ENCODE assay signal across 9 cellular contexts in the genomic region with DNA sequence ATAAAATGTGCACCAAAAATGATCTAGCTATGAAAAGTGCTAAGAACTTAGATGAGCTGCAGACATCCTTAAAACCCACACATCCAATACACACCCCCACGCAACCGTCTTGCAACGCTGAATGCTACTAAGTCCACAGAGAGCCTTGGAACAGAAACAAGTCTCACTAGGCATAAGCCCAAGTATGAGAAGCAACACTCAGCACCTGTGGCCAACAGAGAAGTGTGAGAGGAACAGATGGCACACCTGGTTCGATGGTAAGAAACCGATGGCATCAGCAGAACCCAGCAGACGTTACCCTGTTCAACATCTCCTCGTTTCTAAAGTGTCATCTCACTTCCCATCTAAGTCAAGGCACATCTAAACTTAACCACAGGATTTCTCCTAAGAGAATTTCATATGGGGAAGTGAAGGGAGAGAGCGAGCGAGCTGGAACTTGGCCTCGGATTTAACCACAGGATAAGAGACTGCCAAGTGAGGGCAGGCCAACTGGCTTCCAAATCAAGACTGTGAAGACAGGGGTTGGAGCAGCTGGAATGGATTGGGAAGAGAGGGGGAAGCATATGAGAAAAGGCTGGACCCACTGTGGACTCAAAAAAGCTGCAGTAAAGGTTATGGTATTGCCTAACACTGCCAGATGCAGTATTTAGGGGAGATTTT. TPM values are rescaled to one million over a fixed set of nuclear protein-coding genes. Genes with fewer than 3 reads are reported as not detected.
DNase-seq lines count a peak whose midpoint lies in the region; ATAC-seq, FAIRE-seq and TF ChIP-seq lines count a peak whose summit lies in the region.
"Had no signal": no experiment of that assay in that cellular context is flagged by ENCODE, and none has a peak within 500 bp of the region (broad histone marks: within the 10 kb centered on the region; RNA-seq: fewer than 3 reads in every experiment).

No MANE protein-coding gene starts in this region.

- TF ChIP-seq POLR2A in GM12878 (IDR thresholded peaks at IDR 0.05; ENCODE audit: low read depth, low read length) = no peak

- DNase-seq in KBM-7 = peak; percentile 61
- no peak for DNase-seq in GM12878 (ENCODE audit: low read depth, low spot score)
- no peak for DNase-seq in keratinocyte (ENCODE audit: low read depth, low spot score)
- peak; percentile 87 for DNase-seq in stromal cell of bone marrow (ENCODE audit: low read depth)
- no peak for DNase-seq in activated CD4-positive, alpha-beta T cell treated with anti-CD3 and anti-CD28 coated beads, Interleukin-2, amount 10 ng/mL, durations not matched to agents 24 days and 14 days
- no peak for DNase-seq in GM23338 (ENCODE audit: low spot score)
- no peak for DNase-seq in NCI-H1105 treated with DMSO at 0.1 percent for 48 hours (lab: John Stamatoyannopoulos, UW)

- no peak for TF ChIP-seq RAD21 in GM12878 (IDR thresholded peaks at IDR 0.05; ENCODE audit: insufficient read depth, low read depth, low read length)

- TF ChIP-seq CTCF in GM12878 (IDR thresholded peaks at IDR 0.05 in 2 of 3, conservative IDR thresholded peaks at IDR 0.05 in 1 of 3; ENCODE audit: control insufficient read depth in 2 of 3, extremely low read depth in 1 of 3, insufficient read depth in 1 of 3, low read depth in 3 of 3, low read length in 3 of 3) (no peak), keratinocyte (optimal IDR thresholded peaks at IDR 0.05 in 1 of 3, IDR thresholded peaks at IDR 0.05 in 1 of 3, conservative IDR thresholded peaks at IDR 0.05 in 1 of 3; ENCODE audit: extremely low read depth in 1 of 3, insufficient read depth in 2 of 3, low read length in 3 of 3) (no peak), GM23338 (conservative IDR thresholded peaks at IDR 0.05; ENCODE audit: low read depth in 2 of 2) (no peak)

- BruUV-seq in GM12878 (replicated peaks; lab: Mats Ljungman, UMichigan) = no TSS peak

- no peak overlapping the region for H3K4me2 ChIP-seq in GM12878 (ENCODE audit: control insufficient read depth, insufficient read depth)
- peak overlapping the region; percentile 3 for H3K4me2 ChIP-seq in keratinocyte (ENCODE audit: control insufficient read depth, extremely low read depth, insufficient read depth, low read depth, low read length)
- H3K4me2 ChIP-seq in GM23338 = no peak overlapping the region

- no peak overlapping the region for H3K4me3 ChIP-seq in GM12878
- no peak overlapping the region for H3K4me3 ChIP-seq in keratinocyte (ENCODE audit: control insufficient read depth in 2 of 3, extremely low read depth in 1 of 3, insufficient read depth in 2 of 3, low read depth in 1 of 3, low read length in 3 of 3)
- H3K4me3 ChIP-seq in GM23338 = no peak overlapping the region

- CTCF ChIA-PET in GM12878 (lab: Yijun Ruan, JAX) = no interaction called here

- no peaks in the 10 kb centered on the region for H3K79me2 ChIP-seq in GM12878 (ENCODE audit: control insufficient read depth, insufficient read depth, low read length)
- H3K79me2 ChIP-seq in keratinocyte (ENCODE audit: control insufficient read depth, insufficient read depth, low read length) = no peaks in the 10 kb centered on the region
- no peaks in the 10 kb centered on the region for H3K79me2 ChIP-seq in GM23338 (replicated peaks; ENCODE audit: insufficient read depth)

- no peak overlapping the region for H3K9ac ChIP-seq in GM12878 (ENCODE audit: control insufficient read depth, insufficient read depth, low read length)
- H3K9ac ChIP-seq in keratinocyte (ENCODE audit: control insufficient read depth, extremely low read depth, insufficient read depth, low read length) = no peak overlapping the region

- POLR2A ChIA-PET in GM12878 (lab: Charles Lee) = no interaction called here

- no peaks in the 10 kb centered on the region for H3K9me2 ChIP-seq in GM23338 (ENCODE audit: insufficient read depth)

- RAD21 ChIA-PET in GM12878 (lab: Charles Lee; ENCODE audit: unreplicated experiment) = no interaction called here

- 77% methylated on average over 10 of the region's 10 CpGs for WGBS in GM12878 (ENCODE audit: insufficient coverage, insufficient replicate concordance, low lambda C conversion rate, missing lambda C conversion rate)

- in situ Hi-C loops in KBM-7 (cut with MboI; ENCODE audit: low pct_unique_long_range_greater_than_20kb, low sequenced_read_pairs) = no loop called here
- in situ Hi-C loops in GM12878 (cut with MboI) = no loop called here

- no peaks in the 10 kb centered on the region for H3K9me3 Mint-ChIP-seq in activated CD4-positive, alpha-beta T cell treated with anti-CD3 and anti-CD28 coated beads, Interleukin-2, amount 10 ng/mL, durations not matched to agents 24 days and 14 days
- H3K9me3 Mint-ChIP-seq in GM23338 = no peaks in the 10 kb centered on the region

- H3K27ac ChIP-seq in GM12878 (ENCODE audit: control insufficient read depth, insufficient read depth) (peak overlapping the region; percentile 3; the same call in 1 of the 2 replicates), keratinocyte (ENCODE audit: control insufficient read depth, insufficient read depth, low read length) (no peak overlapping the region), GM23338 (ENCODE audit: low read depth) (no peak overlapping the region)

- H4K20me1 ChIP-seq in GM12878 (ENCODE audit: control insufficient read depth, insufficient read depth) (no peaks in the 10 kb centered on the region), keratinocyte (ENCODE audit: control insufficient read depth, extremely low read depth, insufficient read depth, low read length) (no peaks in the 10 kb centered on the region), GM23338 (replicated peaks; ENCODE audit: insufficient read depth) (no peaks in the 10 kb centered on the region; the same call in 1 of the 2 replicates)

- intact Hi-C loops in GM12878 (cut with micrococcal nuclease; ENCODE audit: unreplicated experiment) = loop anchor here (10.0 kb wide), 1 partner anchor 78 kb away; no protein-coding TSS in a partner anchor
- intact Hi-C loops in activated CD4-positive, alpha-beta T cell treated with anti-CD3 and anti-CD28 coated beads, Interleukin-2, amount 10 ng/mL, durations not matched to agents 24 days and 14 days (cut with micrococcal nuclease) = no loop called here

- ATAC-seq in GM12878 (no peak), GM23338 (no peak), GM19452 (IDR thresholded peaks at IDR 0.05; ENCODE audit: unreplicated experiment) (no peak)

- peaks cover 41% of the 10 kb centered on the region for H3K36me3 Mint-ChIP-seq in activated CD4-positive, alpha-beta T cell treated with anti-CD3 and anti-CD28 coated beads, Interleukin-2, amount 10 ng/mL, durations not matched to agents 24 days and 14 days (ENCODE audit: low read depth)
- H3K36me3 Mint-ChIP-seq in GM23338 (ENCODE audit: low read depth) = peaks cover 26% of the 10 kb centered on the region; the same call in 2 of the 3 replicates

- H3K9me1 ChIP-seq in keratinocyte (ENCODE audit: control insufficient read depth, extremely low read depth, insufficient read depth, low read length) = no peaks in the 10 kb centered on the region

- H3K27me3 Mint-ChIP-seq in activated CD4-positive, alpha-beta T cell treated with anti-CD3 and anti-CD28 coated beads, Interleukin-2, amount 10 ng/mL, durations not matched to agents 24 days and 14 days = no peaks in the 10 kb centered on the region
- peaks cover 4% of the 10 kb centered on the region for H3K27me3 Mint-ChIP-seq in GM23338 (ENCODE audit: insufficient read depth, low read depth, poor library complexity)
- H3K27me3 Mint-ChIP-seq: progenitor cell of endocrine pancreas had no signal

- H3K36me3 ChIP-seq in GM12878 (ENCODE audit: control insufficient read depth in 2 of 2, insufficient read depth in 2 of 2, low read length in 1 of 2) = peaks cover 14 to 26% of the 10 kb centered on the region in 2 experiments
- peaks cover 9 to 19% of the 10 kb centered on the region in 2 experiments for H3K36me3 ChIP-seq in keratinocyte (ENCODE audit: control insufficient read depth in 2 of 2, extremely low read depth in 1 of 2, insufficient read depth in 2 of 2, low read length in 2 of 2)
- H3K36me3 ChIP-seq in GM23338 (ENCODE audit: insufficient read depth) = peaks cover 10% of the 10 kb centered on the region

- no peak overlapping the region for H3K4me3 Mint-ChIP-seq in activated CD4-positive, alpha-beta T cell treated with anti-CD3 and anti-CD28 coated beads, Interleukin-2, amount 10 ng/mL, durations not matched to agents 24 days and 14 days
- no peak overlapping the region for H3K4me3 Mint-ChIP-seq in GM23338

- no peak overlapping the region for H3K27ac Mint-ChIP-seq in activated CD4-positive, alpha-beta T cell treated with anti-CD3 and anti-CD28 coated beads, Interleukin-2, amount 10 ng/mL, durations not matched to agents 24 days and 14 days
- H3K27ac Mint-ChIP-seq in GM23338 = no peak overlapping the region
- H3K27ac Mint-ChIP-seq: progenitor cell of endocrine pancreas had no signal

- peaks cover 12% of the 10 kb centered on the region for H3K4me1 Mint-ChIP-seq in activated CD4-positive, alpha-beta T cell treated with anti-CD3 and anti-CD28 coated beads, Interleukin-2, amount 10 ng/mL, durations not matched to agents 24 days and 14 days
- no peaks in the 10 kb centered on the region for H3K4me1 Mint-ChIP-seq in GM23338

- H3K4me1 ChIP-seq in GM12878 (ENCODE audit: control insufficient read depth, insufficient read depth, low read length) (peaks cover 5% of the 10 kb centered on the region; the same call in 1 of the 2 replicates), keratinocyte (ENCODE audit: control insufficient read depth, extremely low read depth, insufficient read depth, low read length) (peaks cover 10% of the 10 kb centered on the region), GM23338 (ENCODE audit: insufficient read depth) (no peaks in the 10 kb centered on the region)

- H2AFZ ChIP-seq in GM12878 (ENCODE audit: control insufficient read depth, low read depth, low read length) = no peak overlapping the region
- no peak overlapping the region for H2AFZ ChIP-seq in keratinocyte (ENCODE audit: control insufficient read depth, low read length)
- H2AFZ ChIP-seq in GM23338 = no peak overlapping the region

- FAIRE-seq in GM12878 (lab: Jason Lieb, UNC) = no peak
- no peak for FAIRE-seq in keratinocyte (lab: Jason Lieb, UNC)

- H3F3A ChIP-seq in GM23338 (replicated peaks; ENCODE audit: low read depth) = no peaks in the 10 kb centered on the region

- no peaks in the 10 kb centered on the region for H3K9me3 ChIP-seq in GM12878 (replicated peaks; ENCODE audit: control insufficient read depth, insufficient read depth, low read length)
- H3K9me3 ChIP-seq in keratinocyte (ENCODE audit: control insufficient read depth, low read depth, low read length) = no peaks in the 10 kb centered on the region

- SMC1A ChIA-PET in GM12878 (lab: Charles Lee; ENCODE audit: uncharacterized antibody, unreplicated experiment) = interaction anchor here (0.7 to 1.6 kb wide), 4 partner anchors 11 to 43 kb away, joined by 3 to 5 read pairs (median 3); no protein-coding TSS in a partner anchor

- H3K27me3 ChIP-seq in GM12878 (replicated peaks in 1 of 2; ENCODE audit: control insufficient read depth in 2 of 2, insufficient read depth in 2 of 2, low read length in 1 of 2) = no peaks in the 10 kb centered on the region
- H3K27me3 ChIP-seq in keratinocyte (ENCODE audit: control insufficient read depth, extremely low read depth, insufficient read depth, low read length) = no peaks in the 10 kb centered on the region
- no peaks in the 10 kb centered on the region for H3K27me3 ChIP-seq in GM23338 (ENCODE audit: insufficient read depth)

- dilution Hi-C loops in keratinocyte (cut with MboI; ENCODE audit: extremely low pct_ligation_motif_present, low sequenced_read_pairs) = no loop called here

- no peak for TF ChIP-seq EP300 in GM12878 (IDR thresholded peaks at IDR 0.05; ENCODE audit: borderline replicate concordance in 1 of 2, control insufficient read depth in 1 of 2, low read depth in 2 of 2, low read length in 2 of 2)

RNA-seq across cellular contexts. Expression of a gene that starts 41.0 kb away (rescaled TPM):
- total RNA-seq in GM12878 (2013; cell fraction: nucleolus; rRNA removed) = 1.8 and 3.5 TPM in 2 replicates
- under 0.01 and 0.34 TPM in 2 replicates for total RNA-seq in GM12878 (2014; rRNA removed)
- 0.05 and 0.13 TPM in 2 replicates for total RNA-seq in GM12878 (2014; rRNA removed; fragmentation: Illumina TruSeq; extraction: Trizol)
- total RNA-seq in GM12878 (2021) = 0.11 and 0.13 TPM in 2 replicates
- polyA plus RNA-seq in GM12878 (2011; ENCODE audit: low read depth) = 0.33 TPM
- 0.17 and 0.35 TPM in 2 replicates for polyA plus RNA-seq in GM12878 (2011; rRNA removed)
- polyA plus RNA-seq in GM12878 (2011; cell fraction: cytosol; rRNA removed) = 0.27 and 0.37 TPM in 2 replicates
- polyA plus RNA-seq in GM12878 (2011; cell fraction: nucleus; rRNA removed) = 0.28 and 0.42 TPM in 2 replicates
- 0.34 and 0.45 TPM in 2 replicates for polyA plus RNA-seq in GM12878 (2012)
- 0.10 and 0.12 TPM in 2 replicates for polyA plus RNA-seq in GM12878 (2014; fragmentation: Illumina TruSeq; extraction: Trizol)
- not detected for polyA plus RNA-seq in GM12878 (2014; fragmentation: Nextera tagmentation; extraction: Ambion mirVana)
- polyA plus RNA-seq in GM12878 (2014; rRNA removed) = 0.09 and 0.19 TPM in 2 replicates
- polyA plus RNA-seq in GM12878 (2016; fragmentation: Nextera tagmentation; extraction: Ambion mirVana) = under 1 TPM; 0.08 to 0.12 TPM
- 0.29 and 0.31 TPM in 2 replicates for polyA minus RNA-seq in GM12878 (2011; rRNA and poly(A)+ RNA removed)
- polyA minus RNA-seq in GM12878 (2011; cell fraction: cytosol; rRNA and poly(A)+ RNA removed) = not detected in 2 replicates
- polyA minus RNA-seq in GM12878 (2011; cell fraction: nucleus; rRNA and poly(A)+ RNA removed) = 0.12 and 0.67 TPM in 2 replicates
- 0.08 to 0.16 TPM (median 0.12 TPM) in 3 replicates for polyA plus RNA-seq in keratinocyte
- not detected for polyA plus RNA-seq in keratinocyte (2011; ENCODE audit: low read depth)
- polyA plus RNA-seq in keratinocyte (2011; cell fraction: cytosol; rRNA removed) = 0.05 and 0.14 TPM in 2 replicates
- polyA plus RNA-seq in keratinocyte (2011; cell fraction: nucleus; rRNA removed) = 0.11 and 0.13 TPM in 2 replicates
- polyA plus RNA-seq in keratinocyte (2012; ENCODE audit: low replicate concordance) = 0.08 and 0.14 TPM in 2 replicates
- polyA minus RNA-seq in keratinocyte = 0.03 to 0.69 TPM (median 0.35 TPM) in 3 replicates
- not detected for polyA minus RNA-seq in keratinocyte (2011; cell fraction: cytosol; rRNA and poly(A)+ RNA removed)
- not detected in 2 replicates for polyA minus RNA-seq in keratinocyte (2011; cell fraction: nucleus; rRNA and poly(A)+ RNA removed)
- total RNA-seq in activated CD4-positive, alpha-beta T cell treated with anti-CD3 and anti-CD28 coated beads, Interleukin-2, amount 10 ng/mL, durations not matched to agents 24 days and 14 days = not detected in 2 replicates
- total RNA-seq in GM23338 (2014; rRNA removed; shearing (Covaris generic)) = 2.7 and 4.7 TPM in 2 replicates
- polyA plus RNA-seq in GM23338 (2016; fragmentation: Nextera tagmentation; extraction: Ambion mirVana) = 0.23 and 0.30 TPM in 2 replicates

Comparison
In these comparisons a context has a peak if more than half of its experiments do, and no peak if none do; other contexts are left out.
1. DNase-seq: peak in KBM-7 (single experiment) and stromal cell of bone marrow (single experiment); none in GM12878 (single experiment), keratinocyte (single experiment), activated CD4-positive, alpha-beta T cell treated with anti-CD3 and anti-CD28 coated beads, Interleukin-2, amount 10 ng/mL, durations not matched to agents 24 days and 14 days (single experiment), GM23338 (single experiment) and NCI-H1105 treated with DMSO at 0.1 percent for 48 hours (single experiment).